In the genomic region with DNA sequence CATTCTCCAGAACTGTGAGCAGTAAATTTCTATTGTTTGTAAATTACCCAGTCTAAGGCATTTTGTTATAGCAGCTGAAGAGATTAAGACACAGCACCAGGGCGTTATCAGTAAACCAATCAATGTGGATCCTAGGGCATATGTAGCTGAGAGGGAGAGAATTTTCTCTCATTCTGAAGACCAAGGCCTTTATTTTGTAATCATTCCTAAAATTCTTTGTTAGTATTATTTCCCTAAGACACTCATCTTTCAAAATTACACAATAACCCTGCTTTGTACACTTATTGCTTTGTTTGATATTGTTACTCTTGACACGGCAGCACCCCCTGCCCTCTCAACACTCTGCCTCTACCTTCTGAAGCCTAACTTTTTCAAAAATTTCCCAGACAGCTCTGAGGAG, we compare ENCODE assay signal across 18 cellular contexts.
"Had no signal": no experiment of that assay in that cellular context is flagged by ENCODE, and none has a peak within 500 bp of the region (broad histone marks: within the 10 kb centered on the region; RNA-seq: fewer than 3 reads in every experiment).

No MANE protein-coding gene starts in this region.

- H3K4me3 ChIP-seq: hepatocyte, psoas muscle, sigmoid colon, stomach, thoracic aorta, transverse colon had no signal

- DNase-seq: effector memory CD4-positive, alpha-beta T cell; foreskin keratinocyte; head of caudate nucleus; left colon; left ventricle myocardium superior; naive thymus-derived CD4-positive, alpha-beta T cell; nephron progenitor cell; psoas muscle; sigmoid colon; small intestine; stimulated activated CD4-positive, alpha-beta T cell treated with anti-CD3 and anti-CD28 coated beads, Interleukin-12 subunit alpha, Interleukin-12 subunit beta, amount 100 ng/mL, for 4 hours; stimulated activated naive CD4-positive, alpha-beta T cell; stomach; substantia nigra; transverse colon had no signal

- H3K4me1 ChIP-seq: psoas muscle, sigmoid colon, stomach, transverse colon had no signal

- ATAC-seq: esophagus mucosa; foreskin keratinocyte; left colon; left ventricle myocardium superior; naive thymus-derived CD4-positive, alpha-beta T cell; psoas muscle had no signal

- H3K27me3 ChIP-seq: foreskin keratinocyte, hepatocyte, sigmoid colon, stomach, transverse colon had no signal

- H3K79me2 ChIP-seq: hepatocyte had no signal

- H3K9me3 ChIP-seq: psoas muscle, sigmoid colon, stomach, thoracic aorta, transverse colon had no signal

- H3K36me3 ChIP-seq: sigmoid colon, stomach, thoracic aorta, transverse colon had no signal

- H3K4me2 ChIP-seq: hepatocyte had no signal

- H3K27ac ChIP-seq: foreskin keratinocyte, hepatocyte, psoas muscle, sigmoid colon, stomach, thoracic aorta, transverse colon had no signal
